Comparison of ENCODE assay signal across 8 cellular contexts in the genomic region with DNA sequence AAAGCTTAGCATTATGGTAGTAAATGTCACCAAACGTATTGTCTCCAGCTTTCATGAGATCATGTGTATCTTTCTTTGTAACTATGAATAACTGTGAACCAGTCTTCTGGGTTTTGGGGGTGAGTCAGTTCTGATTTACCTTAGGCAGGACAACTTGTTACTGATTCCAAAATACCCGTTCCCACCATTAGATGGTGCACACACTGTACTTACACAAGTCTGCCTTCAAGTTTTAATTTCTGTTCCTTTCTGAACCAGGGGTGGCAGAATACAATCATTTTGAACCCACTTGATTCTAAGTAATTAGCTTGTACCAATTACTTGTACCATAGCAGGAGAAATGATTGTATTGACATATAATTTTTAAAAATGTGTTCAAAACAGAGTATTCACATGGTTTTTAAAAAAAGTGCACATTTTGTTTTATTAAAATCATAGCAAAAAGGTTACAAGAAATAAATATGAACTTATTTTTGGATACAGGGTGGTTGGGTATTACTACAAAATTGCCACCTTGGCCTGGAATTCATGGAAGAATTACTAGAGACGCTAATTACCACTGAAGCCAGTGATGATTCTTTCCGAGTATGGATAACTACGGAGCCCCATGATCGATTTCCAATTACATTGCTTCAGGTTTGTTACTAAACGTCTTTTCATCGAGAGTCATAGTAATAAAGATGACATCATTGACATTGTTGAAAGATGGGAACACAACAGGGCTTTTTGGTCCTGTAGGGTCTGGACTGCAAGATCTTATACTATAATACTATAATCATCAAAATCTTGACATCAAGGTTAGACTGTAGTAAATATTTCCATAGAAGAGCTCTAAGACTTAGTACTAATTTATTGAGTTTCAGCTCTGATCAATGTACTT.
DNase-seq lines count a peak whose midpoint lies in the region; TF ChIP-seq lines count a peak whose summit lies in the region.

No MANE protein-coding gene starts in this region.

- H3K36me3 ChIP-seq in ascending aorta: no peaks in the 10 kb centered on the region
- no peaks in the 10 kb centered on the region for H3K36me3 ChIP-seq in thyroid gland

- H3K27ac ChIP-seq in ascending aorta: no peak overlapping the region
- H3K27ac ChIP-seq in thyroid gland: no peak overlapping the region

- H3K27ac Mint-ChIP-seq in HFFc6: no peak overlapping the region

- H3K27me3 ChIP-seq in ascending aorta: no peaks in the 10 kb centered on the region
- H3K27me3 ChIP-seq in thyroid gland: no peaks in the 10 kb centered on the region

- 74 to 78% methylated on average over 8 of the region's 8 CpGs for WGBS in thyroid gland, 2 donors

- intact Hi-C loops in ascending aorta (cut with DNase I): loop anchor here (10.0 kb wide), 1 partner anchor 331 kb away; no protein-coding TSS in a partner anchor
- intact Hi-C loops in thyroid gland (cut with DNase I): no loop called here

- H3K4me3 ChIP-seq in ascending aorta (no peak overlapping the region), thyroid gland (replicated peaks in 1 of 3) (no peak overlapping the region)

- no peaks in the 10 kb centered on the region for H3K36me3 Mint-ChIP-seq in HFFc6 (ENCODE audit: low read depth)

- no peak overlapping the region for H3K4me3 Mint-ChIP-seq in HFFc6

- DNase-seq in Daoy (ENCODE audit: low read depth): peak; percentile 85
- peak; percentile 72 for DNase-seq in HFFc6
- peak; percentile 14 to 80 for DNase-seq in NCI-H526 (lab: John Stamatoyannopoulos, UW)
- DNase-seq in ascending aorta (ENCODE audit: low spot score in 2 of 2): no peak
- DNase-seq in hepatic stellate cell (ENCODE audit: low spot score): peak; percentile 35
- peak; percentile 26 for DNase-seq in smooth muscle cell of the brain vasculature (ENCODE audit: low read depth, low spot score)
- no peak for DNase-seq in thyroid gland
- no peak for DNase-seq in activated T-cell treated with anti-CD3 and anti-CD28 coated beads, Interleukin-2, amount 50 U/mL, for 1 hour

- TF ChIP-seq CTCF in HFFc6 (IDR thresholded peaks at IDR 0.05) (peak; percentile 78), ascending aorta (IDR thresholded peaks at IDR 0.05) (peak in 2 of 3 experiments; percentile 22 to 27), thyroid gland (IDR thresholded peaks at IDR 0.05) (peak in 3 of 6 experiments; percentile 54 to 63 (median 56))

- H3K4me1 ChIP-seq in ascending aorta (no peaks in the 10 kb centered on the region), thyroid gland (no peaks in the 10 kb centered on the region)

- H3K9me3 Mint-ChIP-seq in HFFc6: no peaks in the 10 kb centered on the region

- peaks cover 5% of the 10 kb centered on the region; the same call in 1 of the 2 replicates for H3K4me1 Mint-ChIP-seq in HFFc6 (ENCODE audit: low read depth)

- no peaks in the 10 kb centered on the region for H3K27me3 Mint-ChIP-seq in HFFc6 (ENCODE audit: insufficient read depth)

- H3K9me3 ChIP-seq in ascending aorta (no peaks in the 10 kb centered on the region), thyroid gland (no peaks in the 10 kb centered on the region)

- TF ChIP-seq POLR2A in thyroid gland (IDR thresholded peaks at IDR 0.05): no peak

Comparison
In these comparisons a context has a peak if more than half of its experiments do, and no peak if none do; other contexts are left out.
1. DNase-seq: peak in Daoy (single experiment), HFFc6 (single experiment), NCI-H526 (2 of 2), hepatic stellate cell (single experiment) and smooth muscle cell of the brain vasculature (single experiment); none in ascending aorta (0 of 2), thyroid gland (0 of 2) and activated T-cell treated with anti-CD3 and anti-CD28 coated beads, Interleukin-2, amount 50 U/mL, for 1 hour (single experiment).